9 cellular contexts compared by ENCODE assay signal in genomic region chr3:120688121-120688520, GRCh38. TPM values are rescaled to one million over a fixed set of nuclear protein-coding genes. Genes with fewer than 3 reads are reported as not detected.
DNase-seq lines count a peak whose midpoint lies in the region; ATAC-seq and TF ChIP-seq lines count a peak whose summit lies in the region.
"Had no signal": no experiment of that assay in that cellular context is flagged by ENCODE, and none has a peak within 500 bp of the region (broad histone marks: within the 10 kb centered on the region; RNA-seq: fewer than 3 reads in every experiment).

No MANE protein-coding gene starts in this region.

- H3K9me3 ChIP-seq in aorta (ENCODE audit: control insufficient read depth, low read length): no peaks in the 10 kb centered on the region

- ATAC-seq in GM18505 (IDR thresholded peaks at IDR 0.05; ENCODE audit: unreplicated experiment): peak; percentile 97
- ATAC-seq in GM21786 (IDR thresholded peaks at IDR 0.05; ENCODE audit: unreplicated experiment): peak; percentile 100
- ATAC-seq in aorta (ENCODE audit: low FRiP score): no peak
- ATAC-seq: T-cell had no signal

- H3K27me3 ChIP-seq in aorta (ENCODE audit: control insufficient read depth in 1 of 2, insufficient read depth in 2 of 2, low read length in 1 of 2): no peaks in the 10 kb centered on the region

- DNase-seq in HS-5 (ENCODE audit: low read depth) (peak; percentile 14), iris pigment epithelial cell (ENCODE audit: low read depth) (peak; percentile 82), NCI-H1694 treated with DMSO at 0.1 percent for 48 hours (lab: John Stamatoyannopoulos, UW) (no peak), DMS 273 (lab: John Stamatoyannopoulos, UW; ENCODE audit: unreplicated experiment) (no peak), head of caudate nucleus (no peak), aorta (no peak)
- DNase-seq: T-cell had no signal

- no peaks in the 10 kb centered on the region for H3K36me3 ChIP-seq in aorta (ENCODE audit: control insufficient read depth in 1 of 2, insufficient read depth in 2 of 2, low read length in 1 of 2)

- no peaks in the 10 kb centered on the region for H3K4me1 ChIP-seq in aorta (ENCODE audit: control insufficient read depth in 1 of 2, insufficient read depth in 2 of 2, low read length in 2 of 2)

- no peak overlapping the region for H3K4me3 ChIP-seq in aorta (ENCODE audit: low read length in 2 of 2)

- no peak for TF ChIP-seq POLR2A in GM18505 (IDR thresholded peaks at IDR 0.05; ENCODE audit: borderline replicate concordance, extremely low read depth, insufficient read depth, insufficient read length)

- no peak overlapping the region for H3K27ac ChIP-seq in aorta (ENCODE audit: low read depth in 1 of 2, low read length in 2 of 2)

- intact Hi-C loops in head of caudate nucleus (cut with DNase I): no loop called here
- intact Hi-C loops in aorta (cut with DNase I): no loop called here

RNA-seq across cellular contexts. Expression of gene HGD, which starts 6.1 kb away (rescaled TPM):
- total RNA-seq in aorta: under 1 TPM in 1 of 2 donors, not detected in 1; 0.39 TPM
- polyA plus RNA-seq in aorta: 10 to 100 TPM in 1 of 2 donors, 1 to 10 TPM in 1; 1.2 to 10.0 TPM

RNA-seq across cellular contexts. Expression of gene RABL3, which starts 54.2 kb away (rescaled TPM):
- total RNA-seq in aorta: 10 to 100 TPM; 16.6 to 20.4 TPM
- polyA plus RNA-seq in aorta: 1 to 10 TPM; 6.9 to 8.9 TPM

RNA-seq across cellular contexts. Expression of gene GTF2E1, which starts 54.4 kb away (rescaled TPM):
- total RNA-seq in aorta: 10 to 100 TPM; 11.9 to 15.8 TPM
- polyA plus RNA-seq in aorta: 1 to 10 TPM; 4.3 to 4.8 TPM

Comparison
In these comparisons a context has a peak if more than half of its experiments do, and no peak if none do; other contexts are left out.
1. DNase-seq: peak in HS-5 (single experiment) and iris pigment epithelial cell (single experiment); none in NCI-H1694 treated with DMSO at 0.1 percent for 48 hours (single experiment), DMS 273 (single experiment), head of caudate nucleus (0 of 42) and aorta (0 of 2).